ENCODE assay signal across 21 cellular contexts in the genomic region with DNA sequence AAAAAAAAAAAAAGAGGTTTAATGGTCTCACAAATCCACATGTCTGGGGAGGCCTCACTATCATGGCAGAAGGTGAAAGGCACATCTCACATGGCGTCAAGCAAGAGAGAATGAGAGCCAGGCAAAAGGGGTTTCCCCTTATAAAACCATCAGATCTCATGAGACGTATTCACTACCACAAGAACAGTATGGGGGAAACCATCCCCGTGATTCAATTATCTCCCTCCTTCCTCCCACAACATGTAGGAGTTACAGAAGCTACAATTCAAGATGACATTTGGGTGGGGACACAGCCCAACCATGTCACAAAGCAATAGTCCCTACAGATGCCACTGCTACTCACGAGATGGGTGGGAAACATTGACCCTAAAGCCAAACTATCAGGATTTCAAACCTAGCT.
DNase-seq lines count a peak whose midpoint lies in the region; ATAC-seq lines count a peak whose summit lies in the region.
"Had no signal": no experiment of that assay in that cellular context is flagged by ENCODE, and none has a peak within 500 bp of the region (broad histone marks: within the 10 kb centered on the region; RNA-seq: fewer than 3 reads in every experiment).

No MANE protein-coding gene starts in this region.

- peaks cover 18% of the 10 kb centered on the region for H3K27me3 Mint-ChIP-seq in activated naive CD8-positive, alpha-beta T cell treated with anti-CD3 and anti-CD28 coated beads, Interleukin-2, amount 50 U/mL, for 24 hours
- peaks cover 9% of the 10 kb centered on the region for H3K27me3 Mint-ChIP-seq in activated naive CD8-positive, alpha-beta T cell treated with anti-CD3 and anti-CD28 coated beads for 36 hours
- H3K27me3 Mint-ChIP-seq in effector memory CD8-positive, alpha-beta T cell: no peaks in the 10 kb centered on the region
- H3K27me3 Mint-ChIP-seq in stimulated activated naive CD8-positive, alpha-beta T cell treated with anti-CD3 and anti-CD28 coated beads, Interleukin-15, Interleukin-2, amounts not matched to agents 100 ng/mL and 50 ng/mL, for 24 hours: peaks cover 14% of the 10 kb centered on the region

- peak; percentile 51 to 76 for ATAC-seq in activated CD4-positive, CD25-positive, alpha-beta regulatory T cell treated with anti-CD3 and anti-CD28 coated beads, Interleukin-2, amount 50 U/mL, for 24 hours
- peak; percentile 92 for ATAC-seq in activated naive CD8-positive, alpha-beta T cell treated with anti-CD3 and anti-CD28 coated beads, Interleukin-2, amount 50 U/mL, for 24 hours
- ATAC-seq in effector memory CD8-positive, alpha-beta T cell (replicated peaks): peak; percentile 10

- H3K4me3 Mint-ChIP-seq in activated naive CD8-positive, alpha-beta T cell treated with anti-CD3 and anti-CD28 coated beads, Interleukin-2, amount 50 U/mL, for 24 hours: no peak overlapping the region
- H3K4me3 Mint-ChIP-seq in activated naive CD8-positive, alpha-beta T cell treated with anti-CD3 and anti-CD28 coated beads for 36 hours: no peak overlapping the region
- no peak overlapping the region for H3K4me3 Mint-ChIP-seq in effector memory CD8-positive, alpha-beta T cell
- no peak overlapping the region for H3K4me3 Mint-ChIP-seq in stimulated activated naive CD8-positive, alpha-beta T cell treated with anti-CD3 and anti-CD28 coated beads, Interleukin-15, Interleukin-2, amounts not matched to agents 100 ng/mL and 50 ng/mL, for 24 hours
- H3K4me3 Mint-ChIP-seq: CD14-positive monocyte; CD8-positive, alpha-beta memory T cell had no signal

- peaks cover 13% of the 10 kb centered on the region for H3K36me3 Mint-ChIP-seq in activated naive CD8-positive, alpha-beta T cell treated with anti-CD3 and anti-CD28 coated beads, Interleukin-2, amount 50 U/mL, for 24 hours (ENCODE audit: low read depth)
- peaks cover 8% of the 10 kb centered on the region for H3K36me3 Mint-ChIP-seq in activated naive CD8-positive, alpha-beta T cell treated with anti-CD3 and anti-CD28 coated beads for 36 hours
- peaks cover 2% of the 10 kb centered on the region for H3K36me3 Mint-ChIP-seq in effector memory CD8-positive, alpha-beta T cell (ENCODE audit: insufficient read depth)
- peaks cover 14% of the 10 kb centered on the region for H3K36me3 Mint-ChIP-seq in stimulated activated naive CD8-positive, alpha-beta T cell treated with anti-CD3 and anti-CD28 coated beads, Interleukin-15, Interleukin-2, amounts not matched to agents 100 ng/mL and 50 ng/mL, for 24 hours (ENCODE audit: low read depth)

- DNase-seq in activated CD4-positive, CD25-positive, alpha-beta regulatory T cell (lab: John Stamatoyannopoulos, UW): no peak
- no peak for DNase-seq in activated naive CD8-positive, alpha-beta T cell treated with anti-CD3 and anti-CD28 coated beads, Interleukin-2, amount 50 U/mL, for 24 hours
- no peak for DNase-seq in activated naive CD8-positive, alpha-beta T cell treated with anti-CD3 and anti-CD28 coated beads for 36 hours
- no peak for DNase-seq in effector memory CD8-positive, alpha-beta T cell
- DNase-seq in AG08396 (ENCODE audit: low spot score): no peak
- DNase-seq in germinal center (ENCODE audit: low spot score): no peak
- DNase-seq: BE2C; CD8-positive, alpha-beta memory T cell; DMS79 treated with DMSO at 0.1 percent for 48 hours; HCEC 1CT; IMR-90; KG1; MG63; NCI-H1105 treated with DMSO at 0.1 percent for 48 hours; NCI-H2029; NCI-H446; NCI-H524 treated with DMSO at 0.1 percent for 48 hours; NCI-H774 had no signal

- peak overlapping the region; percentile 83 for H3K27ac Mint-ChIP-seq in activated naive CD8-positive, alpha-beta T cell treated with anti-CD3 and anti-CD28 coated beads, Interleukin-2, amount 50 U/mL, for 24 hours
- no peak overlapping the region for H3K27ac Mint-ChIP-seq in activated naive CD8-positive, alpha-beta T cell treated with anti-CD3 and anti-CD28 coated beads for 36 hours
- H3K27ac Mint-ChIP-seq in effector memory CD8-positive, alpha-beta T cell: peak overlapping the region in 1 of 2 donors; percentile 4
- peak overlapping the region; percentile 26 for H3K27ac Mint-ChIP-seq in stimulated activated naive CD8-positive, alpha-beta T cell treated with anti-CD3 and anti-CD28 coated beads, Interleukin-15, Interleukin-2, amounts not matched to agents 100 ng/mL and 50 ng/mL, for 24 hours
- H3K27ac Mint-ChIP-seq: CD8-positive, alpha-beta memory T cell had no signal

- peaks cover 19% of the 10 kb centered on the region for H3K9me3 Mint-ChIP-seq in activated naive CD8-positive, alpha-beta T cell treated with anti-CD3 and anti-CD28 coated beads, Interleukin-2, amount 50 U/mL, for 24 hours
- peaks cover 14% of the 10 kb centered on the region for H3K9me3 Mint-ChIP-seq in activated naive CD8-positive, alpha-beta T cell treated with anti-CD3 and anti-CD28 coated beads for 36 hours
- no peaks in the 10 kb centered on the region for H3K9me3 Mint-ChIP-seq in effector memory CD8-positive, alpha-beta T cell
- peaks cover 13% of the 10 kb centered on the region for H3K9me3 Mint-ChIP-seq in stimulated activated naive CD8-positive, alpha-beta T cell treated with anti-CD3 and anti-CD28 coated beads, Interleukin-15, Interleukin-2, amounts not matched to agents 100 ng/mL and 50 ng/mL, for 24 hours
- H3K9me3 Mint-ChIP-seq: CD8-positive, alpha-beta memory T cell had no signal

- H3K4me1 Mint-ChIP-seq in activated naive CD8-positive, alpha-beta T cell treated with anti-CD3 and anti-CD28 coated beads, Interleukin-2, amount 50 U/mL, for 24 hours: peaks cover 19% of the 10 kb centered on the region
- peaks cover 9% of the 10 kb centered on the region for H3K4me1 Mint-ChIP-seq in activated naive CD8-positive, alpha-beta T cell treated with anti-CD3 and anti-CD28 coated beads for 36 hours
- peaks cover 14 to 18% of the 10 kb centered on the region in 2 donors for H3K4me1 Mint-ChIP-seq in effector memory CD8-positive, alpha-beta T cell (ENCODE audit: low read depth in 2 of 2)
- H3K4me1 Mint-ChIP-seq in stimulated activated naive CD8-positive, alpha-beta T cell treated with anti-CD3 and anti-CD28 coated beads, Interleukin-15, Interleukin-2, amounts not matched to agents 100 ng/mL and 50 ng/mL, for 24 hours (ENCODE audit: low read depth): peaks cover 14% of the 10 kb centered on the region

Comparison
In these comparisons a context has a peak if more than half of its experiments do, and no peak if none do; other contexts are left out.
1. ATAC-seq: peak in every context shown above with its lines; median percentile 92 in activated naive CD8-positive, alpha-beta T cell treated with anti-CD3 and anti-CD28 coated beads, Interleukin-2, amount 50 U/mL, for 24 hours; 64 in activated CD4-positive, CD25-positive, alpha-beta regulatory T cell treated with anti-CD3 and anti-CD28 coated beads, Interleukin-2, amount 50 U/mL, for 24 hours; 10 in effector memory CD8-positive, alpha-beta T cell.